Comparison of ENCODE assay signal across 8 cellular contexts in genomic region chr6:28941681-28942448, GRCh38. TPM values are rescaled to one million over a fixed set of nuclear protein-coding genes. Genes with fewer than 3 reads are reported as not detected.
DNase-seq lines count a peak whose midpoint lies in the region; ATAC-seq and TF ChIP-seq lines count a peak whose summit lies in the region.

No MANE protein-coding gene starts in this region.

- H3K4me1 Mint-ChIP-seq in activated naive CD8-positive, alpha-beta T cell (ENCODE audit: low read depth), result peaks cover 48% of the 10 kb centered on the region

- peak overlapping the region in 10 of 12 donors; percentile 43 to 70 (median 64) for H3K4me3 ChIP-seq in heart left ventricle
- H3K4me3 ChIP-seq in left lung, result peak overlapping the region; percentile 38 to 50
- peak overlapping the region; percentile 65 for H3K4me3 ChIP-seq in upper lobe of right lung

- H3K4me1 ChIP-seq in heart left ventricle, result peaks cover 0 to 33% (median 8%) of the 10 kb centered on the region in 12 donors
- H3K4me1 ChIP-seq in left lung, result peaks cover 0 to 40% of the 10 kb centered on the region in 2 donors
- H3K4me1 ChIP-seq in upper lobe of right lung, result peaks cover 12% of the 10 kb centered on the region

- intact Hi-C loops in heart left ventricle (cut with DNase I), result loop anchor here (1.0 to 10.0 kb wide), 15 partner anchors 17 to 255 kb away; no protein-coding TSS in a partner anchor
- intact Hi-C loops in Right ventricle myocardium inferior (cut with DNase I), result loop anchor here (2.0 to 5.0 kb wide), 2 partner anchors 17 to 105 kb away; no protein-coding TSS in a partner anchor
- intact Hi-C loops in left lung (cut with DNase I), result no loop called here
- intact Hi-C loops in upper lobe of right lung (cut with DNase I), result no loop called here

- H3K9me3 Mint-ChIP-seq in activated naive CD8-positive, alpha-beta T cell (ENCODE audit: low read depth), result peaks cover 4% of the 10 kb centered on the region

- H3K36me3 Mint-ChIP-seq in activated naive CD8-positive, alpha-beta T cell, result no peaks in the 10 kb centered on the region

- WGBS in heart left ventricle, 4 donors, result 10 to 17% (median 13%) methylated on average over 13 of the region's 13 CpGs

- DNase-seq in heart left ventricle (peak in 1 of 5 donors; percentile 57), Right ventricle myocardium inferior (ENCODE audit: missing footprints) (no peak), left lung (no peak), upper lobe of right lung (no peak), GDM1 (lab: John Stamatoyannopoulos, UW) (no peak)

- H3K4me3 Mint-ChIP-seq in activated naive CD8-positive, alpha-beta T cell, result peak overlapping the region; percentile 89

- H3K27me3 ChIP-seq in heart left ventricle (no peaks in the 10 kb centered on the region), left lung (no peaks in the 10 kb centered on the region), upper lobe of right lung (no peaks in the 10 kb centered on the region)

- no peak for TF ChIP-seq POLR2A in heart left ventricle (IDR thresholded peaks at IDR 0.05)

- H3K27ac ChIP-seq in heart left ventricle (peak overlapping the region in 6 of 12 donors; percentile 56 to 85 (median 72)), left lung (peak overlapping the region in 1 of 2 donors; percentile 82), upper lobe of right lung (peak overlapping the region; percentile 77)

- no peaks in the 10 kb centered on the region for H3K9me3 ChIP-seq in heart left ventricle
- H3K9me3 ChIP-seq in left lung, result no peaks in the 10 kb centered on the region
- H3K9me3 ChIP-seq in upper lobe of right lung, result no peaks in the 10 kb centered on the region

- TF ChIP-seq CTCF in heart left ventricle (IDR thresholded peaks at IDR 0.05) (no peak), left lung (IDR thresholded peaks at IDR 0.05) (no peak), upper lobe of right lung (IDR thresholded peaks at IDR 0.05) (no peak)

- peak overlapping the region; percentile 97 for H3K27ac Mint-ChIP-seq in activated naive CD8-positive, alpha-beta T cell

- no peaks in the 10 kb centered on the region for H3K36me3 ChIP-seq in heart left ventricle
- no peaks in the 10 kb centered on the region for H3K36me3 ChIP-seq in left lung
- H3K36me3 ChIP-seq in upper lobe of right lung, result no peaks in the 10 kb centered on the region

- no peak for ATAC-seq in heart left ventricle
- ATAC-seq in Right ventricle myocardium inferior, result no peak
- ATAC-seq in left lung, result no peak
- no peak for ATAC-seq in upper lobe of right lung
- no peak for ATAC-seq in HG02798 (IDR thresholded peaks at IDR 0.05; ENCODE audit: poor library complexity, unreplicated experiment)
- ATAC-seq in GM18907 (IDR thresholded peaks at IDR 0.05; ENCODE audit: unreplicated experiment), result no peak

- no peaks in the 10 kb centered on the region for H3K27me3 Mint-ChIP-seq in activated naive CD8-positive, alpha-beta T cell

RNA-seq across cellular contexts. Expression of gene TRIM27, which starts 18.1 kb away (rescaled TPM):
- total RNA-seq in heart left ventricle (10 to 100 TPM; 14.7 to 37.7 (median 19.8) TPM), Right ventricle myocardium inferior (18.5 TPM), left lung (10 to 100 TPM; 42.2 to 47.5 TPM), upper lobe of right lung (49.9 TPM)
- polyA plus RNA-seq in heart left ventricle, result 10 to 100 TPM; 15.1 to 33.5 TPM

Comparison
In these comparisons a context has a peak if more than half of its experiments do, and no peak if none do; other contexts are left out.
1. intact Hi-C loops: an anchor here in heart left ventricle (1.0 to 10.0 kb wide) and Right ventricle myocardium inferior (2.0 to 5.0 kb wide); none called in left lung and upper lobe of right lung.